1 cellular context compared by ENCODE assay signal in the genomic region with DNA sequence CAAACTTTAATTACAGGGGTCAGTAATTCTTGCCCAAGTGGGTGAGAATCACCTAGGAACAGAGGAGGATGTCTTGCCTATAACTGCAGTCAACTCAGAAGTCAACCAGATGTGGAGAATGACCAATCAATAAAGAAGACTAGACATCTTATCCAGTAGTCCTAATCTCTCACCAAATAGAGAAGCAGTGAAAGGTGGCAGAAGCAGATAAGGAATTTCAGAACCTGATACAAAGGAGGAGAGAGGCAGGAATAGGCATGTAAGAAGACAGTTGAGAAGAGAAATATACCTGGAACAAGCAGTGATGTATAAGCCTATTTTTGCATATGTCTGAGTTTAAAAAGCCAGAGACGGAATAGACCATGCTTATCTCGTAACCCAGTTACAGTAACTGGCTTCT.
TF ChIP-seq lines count a peak whose summit lies in the region.

No MANE protein-coding gene starts in this region.

TF ChIP-seq in K562, 482 proteins besides CTCF, POLR2A, EP300 and RAD21 (continued from another document and continues in another):
- TF ChIP-seq UBTF (IDR thresholded peaks at IDR 0.05; ENCODE audit: borderline replicate concordance in 1 of 2, low read depth in 2 of 2, low read length in 2 of 2) (no peak), TCF3 (CRISPR knock-in tag; IDR thresholded peaks at IDR 0.05) (peak; percentile 85), CBFB (CRISPR knock-in tag; IDR thresholded peaks at IDR 0.05) (no peak), ZNF24 (IDR thresholded peaks at IDR 0.05) (no peak), BRF1 (IDR thresholded peaks at IDR 0.05; ENCODE audit: borderline replicate concordance, extremely low read depth, insufficient read length) (no peak), ZNF277 (CRISPR knock-in tag; IDR thresholded peaks at IDR 0.05; ENCODE audit: borderline replicate concordance) (no peak), ZNF384 (IDR thresholded peaks at IDR 0.05; ENCODE audit: low read depth, low read length) (no peak), POLR2H (tag; IDR thresholded peaks at IDR 0.05; ENCODE audit: low read depth) (no peak), CTBP1 (IDR thresholded peaks at IDR 0.05; ENCODE audit: borderline replicate concordance) (peak; percentile 94), U2AF1 (optimal IDR thresholded peaks at IDR 0.05; ENCODE audit: low read depth, low read length) (no peak), ZNF408 (CRISPR knock-in tag; IDR thresholded peaks at IDR 0.05; ENCODE audit: low read depth) (no peak), SMAD2 (IDR thresholded peaks at IDR 0.05; ENCODE audit: low read depth, low read length) (no peak), SAP30 (IDR thresholded peaks at IDR 0.05; ENCODE audit: borderline replicate concordance, insufficient read depth, low read depth, low read length, poor library complexity, severe bottlenecking) (no peak), FOXA1 (IDR thresholded peaks at IDR 0.05; ENCODE audit: borderline replicate concordance) (no peak), GABPB1 (CRISPR knock-in tag; IDR thresholded peaks at IDR 0.05) (no peak), POLR3G (IDR thresholded peaks at IDR 0.05; ENCODE audit: extremely low read depth, insufficient read length, insufficient replicate concordance) (no peak), RFX7 (CRISPR knock-in tag; IDR thresholded peaks at IDR 0.05) (no peak), ZNF766 (CRISPR knock-in tag; conservative IDR thresholded peaks at IDR 0.05) (no peak), DNMT1 (IDR thresholded peaks at IDR 0.05) (no peak), SRF (CRISPR knock-in tag; IDR thresholded peaks at IDR 0.05) (no peak), SIN3A (IDR thresholded peaks at IDR 0.05; ENCODE audit: borderline replicate concordance in 2 of 2, control insufficient read depth in 1 of 2, low read depth in 2 of 2, low read length in 2 of 2) (no peak), HBP1 (CRISPR knock-in tag; IDR thresholded peaks at IDR 0.05) (no peak), ZBTB12 (CRISPR knock-in tag; IDR thresholded peaks at IDR 0.05) (no peak), ZBTB9 (CRISPR knock-in tag; IDR thresholded peaks at IDR 0.05) (no peak), CBX3 (IDR thresholded peaks at IDR 0.05; ENCODE audit: borderline replicate concordance in 1 of 2, low read length in 2 of 2) (no peak), IFI16 (CRISPR knock-in tag; IDR thresholded peaks at IDR 0.05) (no peak), ZNF445 (CRISPR knock-in tag; IDR thresholded peaks at IDR 0.05; ENCODE audit: low read depth) (no peak), MYBL2 (IDR thresholded peaks at IDR 0.05; ENCODE audit: low read depth) (no peak), MYBL2 (CRISPR knock-in tag; IDR thresholded peaks at IDR 0.05; ENCODE audit: borderline replicate concordance) (no peak), NR4A1 (CRISPR knock-in tag; IDR thresholded peaks at IDR 0.05) (no peak), NR4A1 (tag; IDR thresholded peaks at IDR 0.05) (no peak), FOS (IDR thresholded peaks at IDR 0.05; ENCODE audit: extremely low read depth, insufficient read length) (no peak)
- TF ChIP-seq, protein P1, sequence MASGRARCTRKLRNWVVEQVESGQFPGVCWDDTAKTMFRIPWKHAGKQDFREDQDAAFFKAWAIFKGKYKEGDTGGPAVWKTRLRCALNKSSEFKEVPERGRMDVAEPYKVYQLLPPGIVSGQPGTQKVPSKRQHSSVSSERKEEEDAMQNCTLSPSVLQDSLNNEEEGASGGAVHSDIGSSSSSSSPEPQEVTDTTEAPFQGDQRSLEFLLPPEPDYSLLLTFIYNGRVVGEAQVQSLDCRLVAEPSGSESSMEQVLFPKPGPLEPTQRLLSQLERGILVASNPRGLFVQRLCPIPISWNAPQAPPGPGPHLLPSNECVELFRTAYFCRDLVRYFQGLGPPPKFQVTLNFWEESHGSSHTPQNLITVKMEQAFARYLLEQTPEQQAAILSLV (tag; IDR thresholded peaks at IDR 0.05), result no peak
- TF ChIP-seq, protein P2, sequence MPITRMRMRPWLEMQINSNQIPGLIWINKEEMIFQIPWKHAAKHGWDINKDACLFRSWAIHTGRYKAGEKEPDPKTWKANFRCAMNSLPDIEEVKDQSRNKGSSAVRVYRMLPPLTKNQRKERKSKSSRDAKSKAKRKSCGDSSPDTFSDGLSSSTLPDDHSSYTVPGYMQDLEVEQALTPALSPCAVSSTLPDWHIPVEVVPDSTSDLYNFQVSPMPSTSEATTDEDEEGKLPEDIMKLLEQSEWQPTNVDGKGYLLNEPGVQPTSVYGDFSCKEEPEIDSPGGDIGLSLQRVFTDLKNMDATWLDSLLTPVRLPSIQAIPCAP (CRISPR knock-in tag; IDR thresholded peaks at IDR 0.05; ENCODE audit: borderline replicate concordance), result no peak
- TF ChIP-seq, protein P3, sequence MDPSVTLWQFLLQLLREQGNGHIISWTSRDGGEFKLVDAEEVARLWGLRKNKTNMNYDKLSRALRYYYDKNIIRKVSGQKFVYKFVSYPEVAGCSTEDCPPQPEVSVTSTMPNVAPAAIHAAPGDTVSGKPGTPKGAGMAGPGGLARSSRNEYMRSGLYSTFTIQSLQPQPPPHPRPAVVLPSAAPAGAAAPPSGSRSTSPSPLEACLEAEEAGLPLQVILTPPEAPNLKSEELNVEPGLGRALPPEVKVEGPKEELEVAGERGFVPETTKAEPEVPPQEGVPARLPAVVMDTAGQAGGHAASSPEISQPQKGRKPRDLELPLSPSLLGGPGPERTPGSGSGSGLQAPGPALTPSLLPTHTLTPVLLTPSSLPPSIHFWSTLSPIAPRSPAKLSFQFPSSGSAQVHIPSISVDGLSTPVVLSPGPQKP (CRISPR knock-in tag; IDR thresholded peaks at IDR 0.05), result no peak
- TF ChIP-seq, protein P4, sequence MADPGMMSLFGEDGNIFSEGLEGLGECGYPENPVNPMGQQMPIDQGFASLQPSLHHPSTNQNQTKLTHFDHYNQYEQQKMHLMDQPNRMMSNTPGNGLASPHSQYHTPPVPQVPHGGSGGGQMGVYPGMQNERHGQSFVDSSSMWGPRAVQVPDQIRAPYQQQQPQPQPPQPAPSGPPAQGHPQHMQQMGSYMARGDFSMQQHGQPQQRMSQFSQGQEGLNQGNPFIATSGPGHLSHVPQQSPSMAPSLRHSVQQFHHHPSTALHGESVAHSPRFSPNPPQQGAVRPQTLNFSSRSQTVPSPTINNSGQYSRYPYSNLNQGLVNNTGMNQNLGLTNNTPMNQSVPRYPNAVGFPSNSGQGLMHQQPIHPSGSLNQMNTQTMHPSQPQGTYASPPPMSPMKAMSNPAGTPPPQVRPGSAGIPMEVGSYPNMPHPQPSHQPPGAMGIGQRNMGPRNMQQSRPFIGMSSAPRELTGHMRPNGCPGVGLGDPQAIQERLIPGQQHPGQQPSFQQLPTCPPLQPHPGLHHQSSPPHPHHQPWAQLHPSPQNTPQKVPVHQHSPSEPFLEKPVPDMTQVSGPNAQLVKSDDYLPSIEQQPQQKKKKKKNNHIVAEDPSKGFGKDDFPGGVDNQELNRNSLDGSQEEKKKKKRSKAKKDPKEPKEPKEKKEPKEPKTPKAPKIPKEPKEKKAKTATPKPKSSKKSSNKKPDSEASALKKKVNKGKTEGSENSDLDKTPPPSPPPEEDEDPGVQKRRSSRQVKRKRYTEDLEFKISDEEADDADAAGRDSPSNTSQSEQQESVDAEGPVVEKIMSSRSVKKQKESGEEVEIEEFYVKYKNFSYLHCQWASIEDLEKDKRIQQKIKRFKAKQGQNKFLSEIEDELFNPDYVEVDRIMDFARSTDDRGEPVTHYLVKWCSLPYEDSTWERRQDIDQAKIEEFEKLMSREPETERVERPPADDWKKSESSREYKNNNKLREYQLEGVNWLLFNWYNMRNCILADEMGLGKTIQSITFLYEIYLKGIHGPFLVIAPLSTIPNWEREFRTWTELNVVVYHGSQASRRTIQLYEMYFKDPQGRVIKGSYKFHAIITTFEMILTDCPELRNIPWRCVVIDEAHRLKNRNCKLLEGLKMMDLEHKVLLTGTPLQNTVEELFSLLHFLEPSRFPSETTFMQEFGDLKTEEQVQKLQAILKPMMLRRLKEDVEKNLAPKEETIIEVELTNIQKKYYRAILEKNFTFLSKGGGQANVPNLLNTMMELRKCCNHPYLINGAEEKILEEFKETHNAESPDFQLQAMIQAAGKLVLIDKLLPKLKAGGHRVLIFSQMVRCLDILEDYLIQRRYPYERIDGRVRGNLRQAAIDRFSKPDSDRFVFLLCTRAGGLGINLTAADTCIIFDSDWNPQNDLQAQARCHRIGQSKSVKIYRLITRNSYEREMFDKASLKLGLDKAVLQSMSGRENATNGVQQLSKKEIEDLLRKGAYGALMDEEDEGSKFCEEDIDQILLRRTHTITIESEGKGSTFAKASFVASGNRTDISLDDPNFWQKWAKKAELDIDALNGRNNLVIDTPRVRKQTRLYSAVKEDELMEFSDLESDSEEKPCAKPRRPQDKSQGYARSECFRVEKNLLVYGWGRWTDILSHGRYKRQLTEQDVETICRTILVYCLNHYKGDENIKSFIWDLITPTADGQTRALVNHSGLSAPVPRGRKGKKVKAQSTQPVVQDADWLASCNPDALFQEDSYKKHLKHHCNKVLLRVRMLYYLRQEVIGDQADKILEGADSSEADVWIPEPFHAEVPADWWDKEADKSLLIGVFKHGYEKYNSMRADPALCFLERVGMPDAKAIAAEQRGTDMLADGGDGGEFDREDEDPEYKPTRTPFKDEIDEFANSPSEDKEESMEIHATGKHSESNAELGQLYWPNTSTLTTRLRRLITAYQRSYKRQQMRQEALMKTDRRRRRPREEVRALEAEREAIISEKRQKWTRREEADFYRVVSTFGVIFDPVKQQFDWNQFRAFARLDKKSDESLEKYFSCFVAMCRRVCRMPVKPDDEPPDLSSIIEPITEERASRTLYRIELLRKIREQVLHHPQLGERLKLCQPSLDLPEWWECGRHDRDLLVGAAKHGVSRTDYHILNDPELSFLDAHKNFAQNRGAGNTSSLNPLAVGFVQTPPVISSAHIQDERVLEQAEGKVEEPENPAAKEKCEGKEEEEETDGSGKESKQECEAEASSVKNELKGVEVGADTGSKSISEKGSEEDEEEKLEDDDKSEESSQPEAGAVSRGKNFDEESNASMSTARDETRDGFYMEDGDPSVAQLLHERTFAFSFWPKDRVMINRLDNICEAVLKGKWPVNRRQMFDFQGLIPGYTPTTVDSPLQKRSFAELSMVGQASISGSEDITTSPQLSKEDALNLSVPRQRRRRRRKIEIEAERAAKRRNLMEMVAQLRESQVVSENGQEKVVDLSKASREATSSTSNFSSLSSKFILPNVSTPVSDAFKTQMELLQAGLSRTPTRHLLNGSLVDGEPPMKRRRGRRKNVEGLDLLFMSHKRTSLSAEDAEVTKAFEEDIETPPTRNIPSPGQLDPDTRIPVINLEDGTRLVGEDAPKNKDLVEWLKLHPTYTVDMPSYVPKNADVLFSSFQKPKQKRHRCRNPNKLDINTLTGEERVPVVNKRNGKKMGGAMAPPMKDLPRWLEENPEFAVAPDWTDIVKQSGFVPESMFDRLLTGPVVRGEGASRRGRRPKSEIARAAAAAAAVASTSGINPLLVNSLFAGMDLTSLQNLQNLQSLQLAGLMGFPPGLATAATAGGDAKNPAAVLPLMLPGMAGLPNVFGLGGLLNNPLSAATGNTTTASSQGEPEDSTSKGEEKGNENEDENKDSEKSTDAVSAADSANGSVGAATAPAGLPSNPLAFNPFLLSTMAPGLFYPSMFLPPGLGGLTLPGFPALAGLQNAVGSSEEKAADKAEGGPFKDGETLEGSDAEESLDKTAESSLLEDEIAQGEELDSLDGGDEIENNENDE (IDR thresholded peaks at IDR 0.05; ENCODE audit: low read depth, low read length), result no peak
